In genomic region chr12:79897617-79898016, GRCh38 we compare ENCODE assay signal across 11 cellular contexts. TPM values are rescaled to one million over a fixed set of nuclear protein-coding genes. Genes with fewer than 3 reads are reported as not detected.
DNase-seq lines count a peak whose midpoint lies in the region; ATAC-seq, FAIRE-seq and TF ChIP-seq lines count a peak whose summit lies in the region.
"Had no signal": no experiment of that assay in that cellular context is flagged by ENCODE, and none has a peak within 500 bp of the region (broad histone marks: within the 10 kb centered on the region; RNA-seq: fewer than 3 reads in every experiment).

No MANE protein-coding gene starts in this region.

- CTCF ChIA-PET in Calu3 (lab: Charles Lee) = interaction anchor here (0.8 kb wide), 1 partner anchor 11 kb away, joined by 3 read pairs; no protein-coding TSS in a partner anchor

- H3K9me3 Mint-ChIP-seq in Calu3 (ENCODE audit: low read depth, unreplicated experiment) = no peaks in the 10 kb centered on the region

- H3K36me3 Mint-ChIP-seq in Calu3 (ENCODE audit: insufficient read depth, unreplicated experiment) = peaks cover under 1% of the 10 kb centered on the region

- intact Hi-C loops in Calu3 (cut with micrococcal nuclease; ENCODE audit: unreplicated experiment) = no loop called here
- intact Hi-C loops in pancreas (cut with DNase I) = no loop called here
- intact Hi-C loops in sciatic nerve (cut with DNase I) = no loop called here

- H3K4me3 ChIP-seq in MG63 (no peak overlapping the region), choroid plexus epithelial cell (ENCODE audit: low read depth, low read length) (no peak overlapping the region), HAP-1 (no peak overlapping the region), pancreas (no peak overlapping the region)
- H3K4me3 ChIP-seq: dorsolateral prefrontal cortex had no signal

- H3K27me3 ChIP-seq in MG63 (no peaks in the 10 kb centered on the region), HAP-1 (ENCODE audit: low read depth) (no peaks in the 10 kb centered on the region), pancreas (no peaks in the 10 kb centered on the region)
- H3K27me3 ChIP-seq: dorsolateral prefrontal cortex had no signal

- 92 to 93% methylated on average over 1 of the region's 1 CpG for WGBS in pancreas, 2 donors

- no peak overlapping the region for H3K27ac ChIP-seq in pancreas
- H3K27ac ChIP-seq: dorsolateral prefrontal cortex had no signal

- H3K4me1 ChIP-seq in HAP-1 (no peaks in the 10 kb centered on the region), pancreas (peaks cover 0 to 9% (median 5%) of the 10 kb centered on the region in 3 donors)

- H3K4me1 Mint-ChIP-seq in Calu3 (ENCODE audit: low read depth, unreplicated experiment) = peaks cover 41% of the 10 kb centered on the region

- H3K36me3 ChIP-seq in MG63 = peaks cover 11% of the 10 kb centered on the region
- H3K36me3 ChIP-seq in HAP-1 (replicated peaks) = no peaks in the 10 kb centered on the region
- no peaks in the 10 kb centered on the region for H3K36me3 ChIP-seq in pancreas

- no TSS peak for BruUV-seq in Calu3 (replicated peaks; lab: Mats Ljungman, UMichigan)

- no peak for FAIRE-seq in pancreas (lab: Jason Lieb, UNC)

- no peak overlapping the region for H3K4me3 Mint-ChIP-seq in Calu3 (ENCODE audit: low read depth, unreplicated experiment)

- H3K9me3 ChIP-seq in MG63 (no peaks in the 10 kb centered on the region), HAP-1 (no peaks in the 10 kb centered on the region), pancreas (no peaks in the 10 kb centered on the region)

- DNase-seq in Calu3 (peak; percentile 3), MG63 (peak; percentile 54), choroid plexus epithelial cell (ENCODE audit: low read depth) (peak; percentile 69), myocyte (ENCODE audit: low read depth) (peak; percentile 64), HAP-1 (ENCODE audit: low spot score in 2 of 2) (no peak), pancreas (no peak), sciatic nerve (ENCODE audit: low spot score) (no peak)
- no peak for DNase-seq in stimulated activated naive CD4-positive, alpha-beta T cell (lab: John Stamatoyannopoulos, UW)
- DNase-seq: dorsolateral prefrontal cortex; stimulated activated naive CD4-positive, alpha-beta T cell treated with Interleukin-2 at 50 U/mL for 16 hours had no signal

- in situ Hi-C loops in HAP-1 (cut with MboI; ENCODE audit: low sequenced_read_pairs) = no loop called here

- TF ChIP-seq CTCF in Calu3 (IDR thresholded peaks at IDR 0.05; ENCODE audit: unreplicated experiment) = no peak
- TF ChIP-seq CTCF in choroid plexus epithelial cell (conservative IDR thresholded peaks at IDR 0.05; ENCODE audit: low read depth, low read length) = no peak
- no peak for TF ChIP-seq CTCF in pancreas (IDR thresholded peaks at IDR 0.05)

- no peak for ATAC-seq in pancreas
- no peak for ATAC-seq in sciatic nerve
- ATAC-seq: Right ventricle myocardium inferior had no signal

- no peak overlapping the region for H3K27ac Mint-ChIP-seq in Calu3 (ENCODE audit: unreplicated experiment)

- H3K27me3 Mint-ChIP-seq in Calu3 (ENCODE audit: unreplicated experiment) = no peaks in the 10 kb centered on the region

RNA-seq across cellular contexts. Expression of gene PPP1R12A, which starts 37.3 kb away (rescaled TPM):
- total RNA-seq in Calu3 (2022) (86.7 and 97.4 TPM in 2 replicates), myocyte (67.1 and 100 TPM in 2 replicates), pancreas (10 to 100 TPM; 12.7 to 31.7 (median 16.0) TPM), sciatic nerve (143 TPM)
- total RNA-seq in MG63 (2014; rRNA removed; shearing (Covaris generic); ENCODE audit: low replicate concordance) = 47.4 and 82.1 TPM in 2 replicates
- polyA plus RNA-seq in myocyte (2012) = 29.8 TPM
- 10 to 100 TPM in 1 of 2 donors, 1 to 10 TPM in 1; 6.1 to 11.8 TPM for polyA plus RNA-seq in pancreas

Comparison
In these comparisons a context has a peak if more than half of its experiments do, and no peak if none do; other contexts are left out.
1. DNase-seq: peak in Calu3 (single experiment), MG63 (single experiment), choroid plexus epithelial cell (single experiment) and myocyte (single experiment); none in HAP-1 (0 of 2), pancreas (0 of 6), sciatic nerve (single experiment) and stimulated activated naive CD4-positive, alpha-beta T cell (0 of 6).